1 cellular context compared by ENCODE assay signal in the genomic region with DNA sequence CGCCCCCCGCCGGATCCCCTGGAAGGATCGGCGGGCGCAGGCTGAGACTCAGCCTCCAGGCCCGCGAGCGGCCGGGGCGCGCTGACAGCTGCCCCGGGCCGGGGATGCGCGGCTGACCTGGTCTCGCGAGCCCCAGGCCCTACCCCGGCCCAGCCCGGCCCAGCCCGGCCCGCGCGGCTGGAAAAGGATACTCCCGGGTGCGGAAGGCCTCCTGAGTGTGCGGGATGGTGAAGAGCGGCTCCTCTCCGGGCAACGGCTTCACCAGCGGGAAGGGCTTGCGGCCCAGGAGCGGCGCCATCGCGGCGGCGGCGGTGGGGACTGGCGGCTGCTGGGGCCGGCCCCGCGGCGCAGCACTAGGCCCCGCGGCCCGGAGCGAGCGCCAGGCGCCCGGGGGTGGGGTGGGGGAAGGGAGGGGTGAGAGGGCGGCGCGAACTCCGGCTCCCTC.
TF ChIP-seq lines count a peak whose summit lies in the region.

No MANE protein-coding gene starts in this region.

TF ChIP-seq in SK-N-SH, 30 proteins besides CTCF, POLR2A, EP300 and RAD21 (continued from another document):
- TF ChIP-seq, protein P1, sequence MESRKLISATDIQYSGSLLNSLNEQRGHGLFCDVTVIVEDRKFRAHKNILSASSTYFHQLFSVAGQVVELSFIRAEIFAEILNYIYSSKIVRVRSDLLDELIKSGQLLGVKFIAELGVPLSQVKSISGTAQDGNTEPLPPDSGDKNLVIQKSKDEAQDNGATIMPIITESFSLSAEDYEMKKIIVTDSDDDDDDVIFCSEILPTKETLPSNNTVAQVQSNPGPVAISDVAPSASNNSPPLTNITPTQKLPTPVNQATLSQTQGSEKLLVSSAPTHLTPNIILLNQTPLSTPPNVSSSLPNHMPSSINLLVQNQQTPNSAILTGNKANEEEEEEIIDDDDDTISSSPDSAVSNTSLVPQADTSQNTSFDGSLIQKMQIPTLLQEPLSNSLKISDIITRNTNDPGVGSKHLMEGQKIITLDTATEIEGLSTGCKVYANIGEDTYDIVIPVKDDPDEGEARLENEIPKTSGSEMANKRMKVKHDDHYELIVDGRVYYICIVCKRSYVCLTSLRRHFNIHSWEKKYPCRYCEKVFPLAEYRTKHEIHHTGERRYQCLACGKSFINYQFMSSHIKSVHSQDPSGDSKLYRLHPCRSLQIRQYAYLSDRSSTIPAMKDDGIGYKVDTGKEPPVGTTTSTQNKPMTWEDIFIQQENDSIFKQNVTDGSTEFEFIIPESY (IDR thresholded peaks at IDR 0.05; ENCODE audit: borderline replicate concordance, low read depth) = peak; percentile 69; the same call in 1 of the 2 replicates
- TF ChIP-seq NFIC (IDR thresholded peaks at IDR 0.05; ENCODE audit: borderline replicate concordance) (no peak), POLR2AphosphoS5 (IDR thresholded peaks at IDR 0.05; ENCODE audit: low read depth, low read length) (no peak; the same call in 1 of the 2 replicates), NRF1 (IDR thresholded peaks at IDR 0.05; ENCODE audit: low read depth, low read length) (no peak), SIN3A (IDR thresholded peaks at IDR 0.05; ENCODE audit: borderline replicate concordance, low read depth, low read length) (0 out of 2 replicates have a peak, but pooled peaks have one; percentile 24), ELF1 (IDR thresholded peaks at IDR 0.05) (no peak), EZH2phosphoT487 (IDR thresholded peaks at IDR 0.05; ENCODE audit: borderline replicate concordance, low read depth) (no peak)
- TF ChIP-seq, protein P2, sequence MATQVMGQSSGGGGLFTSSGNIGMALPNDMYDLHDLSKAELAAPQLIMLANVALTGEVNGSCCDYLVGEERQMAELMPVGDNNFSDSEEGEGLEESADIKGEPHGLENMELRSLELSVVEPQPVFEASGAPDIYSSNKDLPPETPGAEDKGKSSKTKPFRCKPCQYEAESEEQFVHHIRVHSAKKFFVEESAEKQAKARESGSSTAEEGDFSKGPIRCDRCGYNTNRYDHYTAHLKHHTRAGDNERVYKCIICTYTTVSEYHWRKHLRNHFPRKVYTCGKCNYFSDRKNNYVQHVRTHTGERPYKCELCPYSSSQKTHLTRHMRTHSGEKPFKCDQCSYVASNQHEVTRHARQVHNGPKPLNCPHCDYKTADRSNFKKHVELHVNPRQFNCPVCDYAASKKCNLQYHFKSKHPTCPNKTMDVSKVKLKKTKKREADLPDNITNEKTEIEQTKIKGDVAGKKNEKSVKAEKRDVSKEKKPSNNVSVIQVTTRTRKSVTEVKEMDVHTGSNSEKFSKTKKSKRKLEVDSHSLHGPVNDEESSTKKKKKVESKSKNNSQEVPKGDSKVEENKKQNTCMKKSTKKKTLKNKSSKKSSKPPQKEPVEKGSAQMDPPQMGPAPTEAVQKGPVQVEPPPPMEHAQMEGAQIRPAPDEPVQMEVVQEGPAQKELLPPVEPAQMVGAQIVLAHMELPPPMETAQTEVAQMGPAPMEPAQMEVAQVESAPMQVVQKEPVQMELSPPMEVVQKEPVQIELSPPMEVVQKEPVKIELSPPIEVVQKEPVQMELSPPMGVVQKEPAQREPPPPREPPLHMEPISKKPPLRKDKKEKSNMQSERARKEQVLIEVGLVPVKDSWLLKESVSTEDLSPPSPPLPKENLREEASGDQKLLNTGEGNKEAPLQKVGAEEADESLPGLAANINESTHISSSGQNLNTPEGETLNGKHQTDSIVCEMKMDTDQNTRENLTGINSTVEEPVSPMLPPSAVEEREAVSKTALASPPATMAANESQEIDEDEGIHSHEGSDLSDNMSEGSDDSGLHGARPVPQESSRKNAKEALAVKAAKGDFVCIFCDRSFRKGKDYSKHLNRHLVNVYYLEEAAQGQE (IDR thresholded peaks at IDR 0.05; ENCODE audit: low read depth, low read length) = no peak
